9 cellular contexts compared by ENCODE assay signal in genomic region chr1:62170380-62170779, GRCh38. TPM values are rescaled to one million over a fixed set of nuclear protein-coding genes. Genes with fewer than 3 reads are reported as not detected.
"Had no signal": no experiment of that assay in that cellular context is flagged by ENCODE, and none has a peak within 500 bp of the region (broad histone marks: within the 10 kb centered on the region; RNA-seq: fewer than 3 reads in every experiment).

No MANE protein-coding gene starts in this region.

RNA-seq across cellular contexts. Expression of gene L1TD1, which starts 24.3 kb away (rescaled TPM):
- total RNA-seq: activated CD4-positive, alpha-beta memory T cell treated with anti-CD3 and anti-CD28 coated beads, Interleukin-2, amount 10 ng/mL, durations not matched to agents 7 days and 5 days; activated CD4-positive, alpha-beta T cell treated with anti-CD3 and anti-CD28 coated beads, Interleukin-2, amount 10 ng/mL, durations not matched to agents 7 days and 5 days; activated naive CD8-positive, alpha-beta T cell treated with anti-CD3 and anti-CD28 coated beads, Interleukin-2, amount 10 ng/mL, durations not matched to agents 7 days and 5 days; activated T-cell treated with anti-CD3 and anti-CD28 coated beads, Interleukin-2, amount 50 U/mL, for 72 hours; ascending aorta; cerebellum; gastrocnemius medialis; T-helper 1 cell treated with Interleukin-12 subunit alpha and Interleukin-12 subunit beta and Interleukin-4 antibody, amounts not matched to agents 30 ng/mL and 1 ng/mL, for 36 hours had no signal
- polyA plus RNA-seq: cardiac muscle cell had no signal
